Comparison of ENCODE assay signal across 14 cellular contexts in genomic region chr6:81937296-81937937, GRCh38.
DNase-seq lines count a peak whose midpoint lies in the region; TF ChIP-seq lines count a peak whose summit lies in the region.
"Had no signal": no experiment of that assay in that cellular context is flagged by ENCODE, and none has a peak within 500 bp of the region (broad histone marks: within the 10 kb centered on the region; RNA-seq: fewer than 3 reads in every experiment).

No MANE protein-coding gene starts in this region.

- no peaks in the 10 kb centered on the region for H3K36me3 Mint-ChIP-seq in type B pancreatic cell
- H3K36me3 Mint-ChIP-seq: activated CD8-positive, alpha-beta memory T cell treated with anti-CD3 and anti-CD28 coated beads, Interleukin-2, amount 10 ng/mL, durations not matched to agents 7 days and 5 days had no signal

- peaks cover 29% of the 10 kb centered on the region for H3K4me1 Mint-ChIP-seq in type B pancreatic cell (ENCODE audit: unreplicated experiment)
- H3K4me1 Mint-ChIP-seq: activated CD8-positive, alpha-beta memory T cell treated with anti-CD3 and anti-CD28 coated beads, Interleukin-2, amount 10 ng/mL, durations not matched to agents 7 days and 5 days had no signal

- H3K27ac Mint-ChIP-seq in type B pancreatic cell, result peak overlapping the region; percentile 98
- H3K27ac Mint-ChIP-seq: activated CD8-positive, alpha-beta memory T cell treated with anti-CD3 and anti-CD28 coated beads, Interleukin-2, amount 10 ng/mL, durations not matched to agents 7 days and 5 days; endodermal cell had no signal

- no peak for TF ChIP-seq CTCF in type B pancreatic cell (conservative IDR thresholded peaks at IDR 0.05)

- no peaks in the 10 kb centered on the region for H3K27me3 Mint-ChIP-seq in type B pancreatic cell
- H3K27me3 Mint-ChIP-seq: activated CD8-positive, alpha-beta memory T cell treated with anti-CD3 and anti-CD28 coated beads, Interleukin-2, amount 10 ng/mL, durations not matched to agents 7 days and 5 days had no signal

- H3K9me3 Mint-ChIP-seq in type B pancreatic cell, result peaks cover 4% of the 10 kb centered on the region
- H3K9me3 Mint-ChIP-seq: endodermal cell had no signal

- DNase-seq in DMS53 (lab: John Stamatoyannopoulos, UW) (peak; percentile 59), DMS53 treated with DMSO at 0.1 percent for 48 hours (lab: John Stamatoyannopoulos, UW; ENCODE audit: unreplicated experiment) (no peak), astrocyte of the hippocampus (ENCODE audit: low read depth, low spot score) (peak; percentile 22), iris pigment epithelial cell (ENCODE audit: low read depth) (peak; percentile 59), type B pancreatic cell (ENCODE audit: extremely low spot score, unreplicated experiment) (no peak), NCI-H2227 (lab: John Stamatoyannopoulos, UW; ENCODE audit: unreplicated experiment) (no peak), amygdala (lab: John Stamatoyannopoulos, UW) (no peak)
- DNase-seq in activated CD4-positive, alpha-beta T cell treated with anti-CD3 and anti-CD28 coated beads for 1 hour, result no peak
- DNase-seq: 8988T; activated CD8-positive, alpha-beta memory T cell treated with anti-CD3 and anti-CD28 coated beads, Interleukin-2, amount 10 ng/mL, durations not matched to agents 7 days and 5 days; DMS79; endodermal cell; Karpas-422; T-helper 2 cell had no signal

- peak overlapping the region; percentile 76 for H3K4me3 Mint-ChIP-seq in type B pancreatic cell
- H3K4me3 Mint-ChIP-seq: activated CD8-positive, alpha-beta memory T cell treated with anti-CD3 and anti-CD28 coated beads, Interleukin-2, amount 10 ng/mL, durations not matched to agents 7 days and 5 days; endodermal cell had no signal

Comparison
In these comparisons a context has a peak if more than half of its experiments do, and no peak if none do; other contexts are left out.
1. DNase-seq: peak in DMS53 (single experiment), astrocyte of the hippocampus (single experiment) and iris pigment epithelial cell (single experiment); none in DMS53 treated with DMSO at 0.1 percent for 48 hours (single experiment), type B pancreatic cell (single experiment), activated CD4-positive, alpha-beta T cell treated with anti-CD3 and anti-CD28 coated beads for 1 hour (single experiment), NCI-H2227 (single experiment) and amygdala (0 of 56).